Comparison of ENCODE assay signal across 1 cellular context in the genomic region with DNA sequence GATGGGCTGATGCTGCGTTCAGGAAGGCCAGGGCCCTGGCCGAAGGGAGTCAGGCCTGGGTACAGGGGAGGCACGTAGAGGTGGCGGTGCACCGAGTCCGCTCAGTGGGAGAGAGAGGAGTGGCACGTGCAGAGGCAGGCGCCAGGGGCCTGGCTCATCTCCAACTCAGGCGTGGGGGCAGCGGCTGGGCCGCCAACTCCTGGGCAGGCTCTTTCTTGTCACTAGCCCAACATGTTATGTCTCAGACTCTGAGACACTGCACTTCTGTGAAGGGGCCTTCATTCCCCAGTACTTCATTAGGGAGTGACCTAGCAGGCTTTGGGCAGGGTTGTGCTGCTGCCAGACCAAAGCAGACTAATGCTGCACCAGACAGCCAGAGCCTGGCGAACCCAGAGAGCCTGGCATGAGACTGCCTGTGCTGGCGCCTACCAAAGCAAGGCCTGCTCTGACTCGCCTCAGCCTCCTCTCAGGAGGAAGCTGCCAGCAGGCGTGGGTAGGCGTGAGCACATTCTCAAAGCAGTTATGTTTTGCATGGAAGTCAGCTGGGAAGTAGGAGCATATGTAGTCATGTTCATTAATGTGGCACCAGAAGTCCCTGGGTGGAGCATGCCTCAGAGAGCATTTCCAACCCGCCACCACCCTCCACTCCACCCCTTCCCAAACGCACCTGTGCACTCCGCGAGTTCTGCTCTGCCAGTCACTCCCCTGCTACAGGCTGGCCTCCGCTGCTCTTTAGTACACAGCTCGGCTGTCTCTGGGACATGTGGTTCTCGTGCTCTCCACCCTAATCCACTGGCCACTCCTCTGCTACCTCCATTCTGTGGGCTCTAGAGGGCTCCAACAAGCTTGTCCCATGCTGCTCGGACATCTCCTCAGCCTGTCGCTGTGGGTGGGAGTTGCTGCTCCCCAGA.
A peak's percentile ranks its signal among the peaks of the same experiment; 100 is the strongest.
TF ChIP-seq lines count a peak whose summit lies in the region.

No MANE protein-coding gene starts in this region.

TF ChIP-seq in HepG2, 621 proteins besides CTCF, POLR2A, EP300 and RAD21:
- TF ChIP-seq, protein P1, sequence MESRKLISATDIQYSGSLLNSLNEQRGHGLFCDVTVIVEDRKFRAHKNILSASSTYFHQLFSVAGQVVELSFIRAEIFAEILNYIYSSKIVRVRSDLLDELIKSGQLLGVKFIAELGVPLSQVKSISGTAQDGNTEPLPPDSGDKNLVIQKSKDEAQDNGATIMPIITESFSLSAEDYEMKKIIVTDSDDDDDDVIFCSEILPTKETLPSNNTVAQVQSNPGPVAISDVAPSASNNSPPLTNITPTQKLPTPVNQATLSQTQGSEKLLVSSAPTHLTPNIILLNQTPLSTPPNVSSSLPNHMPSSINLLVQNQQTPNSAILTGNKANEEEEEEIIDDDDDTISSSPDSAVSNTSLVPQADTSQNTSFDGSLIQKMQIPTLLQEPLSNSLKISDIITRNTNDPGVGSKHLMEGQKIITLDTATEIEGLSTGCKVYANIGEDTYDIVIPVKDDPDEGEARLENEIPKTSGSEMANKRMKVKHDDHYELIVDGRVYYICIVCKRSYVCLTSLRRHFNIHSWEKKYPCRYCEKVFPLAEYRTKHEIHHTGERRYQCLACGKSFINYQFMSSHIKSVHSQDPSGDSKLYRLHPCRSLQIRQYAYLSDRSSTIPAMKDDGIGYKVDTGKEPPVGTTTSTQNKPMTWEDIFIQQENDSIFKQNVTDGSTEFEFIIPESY (CRISPR knock-in tag; IDR thresholded peaks at IDR 0.05): peak; percentile 91
- TF ChIP-seq KDM2A (CRISPR knock-in tag; IDR thresholded peaks at IDR 0.05; ENCODE audit: borderline replicate concordance, low read depth): peak; percentile 16; the same call in 1 of the 2 replicates
- TF ChIP-seq PCBP2 (optimal IDR thresholded peaks at IDR 0.05; ENCODE audit: low read depth, low read length, poor library complexity, severe bottlenecking): no peak
- TF ChIP-seq, protein P2, sequence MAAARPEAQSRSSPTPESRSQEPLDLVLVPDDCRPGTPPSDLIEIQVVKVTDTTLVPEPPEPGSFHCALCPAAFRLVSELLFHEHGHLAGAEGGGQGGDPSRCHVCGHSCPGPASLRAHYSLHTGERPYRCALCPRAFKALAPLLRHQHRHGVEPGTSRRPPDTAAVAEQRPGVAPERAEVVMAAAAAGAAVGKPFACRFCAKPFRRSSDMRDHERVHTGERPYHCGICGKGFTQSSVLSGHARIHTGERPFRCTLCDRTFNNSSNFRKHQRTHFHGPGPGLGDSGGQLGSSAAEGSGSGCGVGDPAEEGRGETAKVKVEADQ (CRISPR knock-in tag; IDR thresholded peaks at IDR 0.05; ENCODE audit: borderline replicate concordance): no peak
- TF ChIP-seq ZNF335 (CRISPR knock-in tag; IDR thresholded peaks at IDR 0.05): no peak
- TF ChIP-seq MYC (CRISPR knock-in tag; IDR thresholded peaks at IDR 0.05; ENCODE audit: borderline replicate concordance): 0 out of 2 replicates have a peak, but pooled peaks have one; percentile 21
- peak; percentile 63; the same call in 1 of the 2 replicates for TF ChIP-seq ZSCAN25 (CRISPR knock-in tag; IDR thresholded peaks at IDR 0.05)
- peak; percentile 67 for TF ChIP-seq AGO2 (optimal IDR thresholded peaks at IDR 0.05; ENCODE audit: low read depth, low read length)
- peak; percentile 44; the same call in 1 of the 2 replicates for TF ChIP-seq BHLHE40 (IDR thresholded peaks at IDR 0.05; ENCODE audit: low read length)
